In the genomic region with DNA sequence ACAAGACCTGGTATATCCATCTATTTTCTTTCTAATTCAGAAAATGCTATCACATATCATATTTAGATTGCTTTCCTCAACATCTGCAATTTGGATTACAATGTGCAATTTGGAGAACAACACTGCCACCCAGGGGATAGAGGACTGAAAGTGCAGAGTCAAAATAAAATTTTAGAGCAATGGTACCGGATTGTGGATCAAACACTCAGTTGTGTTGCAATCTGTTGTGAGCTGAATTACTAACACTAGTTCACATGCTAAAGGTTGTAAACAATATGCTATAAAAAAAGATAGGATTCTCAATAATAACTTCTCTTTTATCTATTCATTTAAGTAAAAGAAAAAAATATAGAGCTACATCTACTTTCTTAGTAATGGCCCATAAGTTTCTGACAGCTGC, we compare ENCODE assay signal across 8 cellular contexts. TPM values are rescaled to one million over a fixed set of nuclear protein-coding genes. Genes with fewer than 3 reads are reported as not detected.
DNase-seq lines count a peak whose midpoint lies in the region; ATAC-seq, FAIRE-seq and TF ChIP-seq lines count a peak whose summit lies in the region.

No MANE protein-coding gene starts in this region.

- H3K4me1 ChIP-seq in Panc1 (ENCODE audit: control insufficient read depth, insufficient read depth, low read length) (no peaks in the 10 kb centered on the region), endothelial cell of umbilical vein (ENCODE audit: control insufficient read depth, extremely low read depth, insufficient read depth, low read length) (no peaks in the 10 kb centered on the region)

- no peaks in the 10 kb centered on the region for H3K9me1 ChIP-seq in endothelial cell of umbilical vein (replicated peaks; ENCODE audit: control insufficient read depth, extremely low read depth, insufficient read depth, low read length)

- peak; percentile 92 for TF ChIP-seq RAD21 in neural cell (conservative IDR thresholded peaks at IDR 0.05)

- peak; percentile 87 for ATAC-seq in GM18868 (IDR thresholded peaks at IDR 0.05; ENCODE audit: unreplicated experiment)
- ATAC-seq in Panc1 = peak; percentile 62; the same call in 1 of the 2 replicates

- H3K4me2 ChIP-seq in endothelial cell of umbilical vein (ENCODE audit: insufficient read depth, low read length) = no peak overlapping the region
- no peak overlapping the region for H3K4me2 ChIP-seq in neural cell (ENCODE audit: low read length)

- dilution Hi-C loops in endothelial cell of umbilical vein (cut with MboI; ENCODE audit: extremely low pct_ligation_motif_present, low sequenced_read_pairs) = no loop called here

- no peak overlapping the region for H3K9ac ChIP-seq in endothelial cell of umbilical vein (replicated peaks; ENCODE audit: extremely low read depth, insufficient read depth, low read length)
- H3K9ac ChIP-seq in neural cell (ENCODE audit: low read length) = no peak overlapping the region

- H3K27ac ChIP-seq in Panc1 (ENCODE audit: low read length) (no peak overlapping the region), endothelial cell of umbilical vein (ENCODE audit: insufficient read depth, low read depth, low read length) (no peak overlapping the region), neural cell (ENCODE audit: low read length) (no peak overlapping the region)

- H3K9me3 ChIP-seq in Panc1 (ENCODE audit: control insufficient read depth, insufficient read depth, low read depth, low read length) (no peaks in the 10 kb centered on the region), endothelial cell of umbilical vein (replicated peaks; ENCODE audit: control insufficient read depth, insufficient read depth, low read length) (no peaks in the 10 kb centered on the region), neural cell (ENCODE audit: low read length) (no peaks in the 10 kb centered on the region)

- DNase-seq in COR-L47 (lab: John Stamatoyannopoulos, UW) = peak; percentile 57
- DNase-seq in HuH-7 (ENCODE audit: low spot score) = peak; percentile 70
- no peak for DNase-seq in Panc1 (ENCODE audit: low read depth, low spot score)
- peak; percentile 46 for DNase-seq in endothelial cell of umbilical vein (ENCODE audit: low read depth, low spot score)
- DNase-seq in activated CD8-positive, alpha-beta memory T cell treated with anti-CD3 and anti-CD28 coated beads, Interleukin-2, amount 50 U/mL, for 4 hours = no peak
- no peak for DNase-seq in stimulated activated CD4-positive, alpha-beta T cell treated with anti-CD3 and anti-CD28 coated beads, Interleukin-2, amount 100 ng/mL, for 24 hours

- H3K36me3 ChIP-seq in Panc1 (ENCODE audit: control insufficient read depth, insufficient read depth, low read length) (no peaks in the 10 kb centered on the region), endothelial cell of umbilical vein (ENCODE audit: control insufficient read depth in 2 of 2, extremely low read depth in 1 of 2, insufficient read depth in 2 of 2, low read length in 2 of 2) (no peaks in the 10 kb centered on the region), neural cell (ENCODE audit: insufficient read depth, low read length) (no peaks in the 10 kb centered on the region)

- FAIRE-seq in endothelial cell of umbilical vein (lab: Jason Lieb, UNC) = peak; percentile 55

- H3F3A ChIP-seq in neural cell (ENCODE audit: insufficient read depth, low read length, poor library complexity, severe bottlenecking) = no peaks in the 10 kb centered on the region

- no peak for TF ChIP-seq EP300 in neural cell (conservative IDR thresholded peaks at IDR 0.05; ENCODE audit: poor library complexity, severe bottlenecking)

- TF ChIP-seq CTCF in Panc1 (IDR thresholded peaks at IDR 0.05) (peak; percentile 65; the same call in 1 of the 2 replicates), endothelial cell of umbilical vein (IDR thresholded peaks at IDR 0.05; ENCODE audit: extremely low read depth in 1 of 2, insufficient read depth in 1 of 2, low read depth in 1 of 2, low read length in 2 of 2) (peak; percentile 36 to 38), neural cell (IDR thresholded peaks at IDR 0.05; ENCODE audit: poor library complexity, severe bottlenecking) (peak; percentile 85)

- no TSS peak for BruUV-seq in Panc1 (replicated peaks; lab: Mats Ljungman, UMichigan)
- no TSS peak for BruUV-seq in endothelial cell of umbilical vein (replicated peaks; lab: Mats Ljungman, UMichigan)

- H3K27me3 ChIP-seq in Panc1 (ENCODE audit: control insufficient read depth, insufficient read depth, low read length) (no peaks in the 10 kb centered on the region; the same call in 1 of the 2 replicates), endothelial cell of umbilical vein (ENCODE audit: control insufficient read depth in 2 of 2, insufficient read depth in 2 of 2, low read length in 2 of 2) (no peaks in the 10 kb centered on the region), neural cell (ENCODE audit: insufficient read depth, low read depth, low read length) (no peaks in the 10 kb centered on the region)

- H2AFZ ChIP-seq in endothelial cell of umbilical vein (ENCODE audit: low read depth, low read length) = no peak overlapping the region
- no peak overlapping the region for H2AFZ ChIP-seq in neural cell (ENCODE audit: low read depth, low read length)

- no peak for TF ChIP-seq POLR2A in endothelial cell of umbilical vein (IDR thresholded peaks at IDR 0.05; ENCODE audit: low read depth, low read length)

- H4K20me1 ChIP-seq in endothelial cell of umbilical vein (replicated peaks; ENCODE audit: control insufficient read depth, extremely low read depth, insufficient read depth, low read length) = no peaks in the 10 kb centered on the region
- no peaks in the 10 kb centered on the region for H4K20me1 ChIP-seq in neural cell (ENCODE audit: insufficient read depth)

- CTCF ChIA-PET in Panc1 (lab: Charles Lee) = no interaction called here
- CTCF ChIA-PET in endothelial cell of umbilical vein (lab: Charles Lee) = interaction anchor here (0.6 to 5.0 kb wide), 35 partner anchors 9 to 1894 kb away, joined by 3 to 107 read pairs (median 4); a partner anchor contains a TSS

- intact Hi-C loops in Panc1 (cut with micrococcal nuclease; ENCODE audit: unreplicated experiment) = loop anchor here (10.0 kb wide), 1 partner anchor 1295 kb away; no protein-coding TSS in a partner anchor
- intact Hi-C loops in endothelial cell of umbilical vein (cut with micrococcal nuclease) = loop anchor here (2.0 to 5.0 kb wide), 3 partner anchors 1133 to 1483 kb away; no protein-coding TSS in a partner anchor

- in situ Hi-C loops in Panc1 (cut with HindIII; ENCODE audit: low pct_unique_long_range_greater_than_20kb, low sequenced_read_pairs) = no loop called here

- POLR2A ChIA-PET in Panc1 (lab: Charles Lee) = no interaction called here
- POLR2A ChIA-PET in endothelial cell of umbilical vein (lab: Charles Lee) = no interaction called here

- H3K79me2 ChIP-seq in endothelial cell of umbilical vein (ENCODE audit: control insufficient read depth, insufficient read depth, low read length) = no peaks in the 10 kb centered on the region
- H3K79me2 ChIP-seq in neural cell (replicated peaks; ENCODE audit: insufficient read depth, low read length) = no peaks in the 10 kb centered on the region

- no peaks in the 10 kb centered on the region for H3K9me2 ChIP-seq in neural cell (ENCODE audit: insufficient read depth, low read length)

- H3K4me3 ChIP-seq in Panc1 (ENCODE audit: low read depth in 2 of 2, low read length in 2 of 2) = no peak overlapping the region
- no peak overlapping the region for H3K4me3 ChIP-seq in endothelial cell of umbilical vein (replicated peaks in 1 of 3; ENCODE audit: insufficient read depth in 1 of 3, low read depth in 1 of 3, low read length in 3 of 3)
- H3K4me3 ChIP-seq in neural cell (ENCODE audit: low read length) = no peak overlapping the region

TF ChIP-seq in endothelial cell of umbilical vein, 7 proteins besides CTCF, POLR2A, EP300 and RAD21 (continues in another document):
- TF ChIP-seq JUN (IDR thresholded peaks at IDR 0.05; ENCODE audit: borderline replicate concordance, insufficient read depth, insufficient read length, low read depth) (no peak), EZH2 (IDR thresholded peaks at IDR 0.05; ENCODE audit: borderline replicate concordance, low read depth, low read length, severe bottlenecking) (no peak), POLR2AphosphoS5 (IDR thresholded peaks at IDR 0.05; ENCODE audit: insufficient read depth, low read depth, low read length) (no peak), GATA2 (IDR thresholded peaks at IDR 0.05; ENCODE audit: insufficient read depth, insufficient read length, low read depth, low read length) (no peak), FOS (IDR thresholded peaks at IDR 0.05; ENCODE audit: borderline replicate concordance, insufficient read depth, low read length) (no peak)
- TF ChIP-seq, protein P1, sequence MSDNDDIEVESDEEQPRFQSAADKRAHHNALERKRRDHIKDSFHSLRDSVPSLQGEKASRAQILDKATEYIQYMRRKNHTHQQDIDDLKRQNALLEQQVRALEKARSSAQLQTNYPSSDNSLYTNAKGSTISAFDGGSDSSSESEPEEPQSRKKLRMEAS (IDR thresholded peaks at IDR 0.05; ENCODE audit: insufficient read depth, insufficient read length) = no peak

TF ChIP-seq in neural cell, 6 proteins besides CTCF, POLR2A, EP300 and RAD21:
- TF ChIP-seq EZH2 (IDR thresholded peaks at IDR 0.05; ENCODE audit: borderline replicate concordance, insufficient read depth, low read length, poor library complexity, severe bottlenecking) (no peak), SMC3 (conservative IDR thresholded peaks at IDR 0.05; ENCODE audit: poor library complexity) (peak; percentile 85)

RNA-seq across cellular contexts. Expression of a gene that starts 11.9 kb away (rescaled TPM):
- 17.0 TPM for total RNA-seq in Panc1 (2021; ENCODE audit: unreplicated experiment)
- polyA plus RNA-seq in Panc1 (2012; ENCODE audit: insufficient read length) = 3.9 TPM
- total RNA-seq in endothelial cell of umbilical vein = 14.4 and 14.7 TPM in 2 replicates
- polyA plus RNA-seq in endothelial cell of umbilical vein = 0.99 and 1.4 TPM in 2 replicates
- polyA plus RNA-seq in endothelial cell of umbilical vein (2011; cell fraction: cytosol; rRNA removed) = 2.8 and 2.9 TPM in 2 replicates
- 3.2 and 4.5 TPM in 2 replicates for polyA plus RNA-seq in endothelial cell of umbilical vein (2011; cell fraction: nucleus; rRNA removed)
- polyA plus RNA-seq in endothelial cell of umbilical vein (2012) = 7.3 and 11.6 TPM in 2 replicates
- 1.9 and 2.6 TPM in 2 replicates for polyA minus RNA-seq in endothelial cell of umbilical vein
- polyA minus RNA-seq in endothelial cell of umbilical vein (2011; cell fraction: cytosol; rRNA and poly(A)+ RNA removed) = 6.6 TPM
- polyA minus RNA-seq in endothelial cell of umbilical vein (2011; cell fraction: nucleus; rRNA and poly(A)+ RNA removed) = 6.9 and 11.3 TPM in 2 replicates
- polyA plus RNA-seq in neural cell = 2.9 and 6.1 TPM in 2 replicates
- polyA minus RNA-seq in neural cell = 22.9 and 25.8 TPM in 2 replicates

Comparison
In these comparisons a context has a peak if more than half of its experiments do, and no peak if none do; other contexts are left out.
1. DNase-seq: peak in COR-L47 (single experiment), HuH-7 (single experiment) and endothelial cell of umbilical vein (single experiment); none in Panc1 (single experiment), activated CD8-positive, alpha-beta memory T cell treated with anti-CD3 and anti-CD28 coated beads, Interleukin-2, amount 50 U/mL, for 4 hours (single experiment) and stimulated activated CD4-positive, alpha-beta T cell treated with anti-CD3 and anti-CD28 coated beads, Interleukin-2, amount 100 ng/mL, for 24 hours (0 of 2).
2. Peak in every context shown above with its lines, with median percentiles within 50 percentile points of each other: CTCF ChIP-seq.